ENCODE assay signal across 13 cellular contexts in genomic region chr13:36674337-36675212, GRCh38. TPM values are rescaled to one million over a fixed set of nuclear protein-coding genes. Genes with fewer than 3 reads are reported as not detected.
DNase-seq lines count a peak whose midpoint lies in the region; ATAC-seq and TF ChIP-seq lines count a peak whose summit lies in the region.
"Had no signal": no experiment of that assay in that cellular context is flagged by ENCODE, and none has a peak within 500 bp of the region (broad histone marks: within the 10 kb centered on the region; RNA-seq: fewer than 3 reads in every experiment).

No MANE protein-coding gene starts in this region.

- H3K56ac ChIP-seq in mesendoderm (ENCODE audit: low read length) = peak overlapping the region; percentile 10

- no peak overlapping the region for H2AK5ac ChIP-seq in mesendoderm (ENCODE audit: low read length)

- peak; percentile 9 to 19 for DNase-seq in SHP77 (lab: John Stamatoyannopoulos, UW)
- DNase-seq in SHP77 treated with DMSO at 0.1 percent for 48 hours (lab: John Stamatoyannopoulos, UW) = no peak
- DNase-seq in endodermal cell = peak; percentile 63
- peak; percentile 17 for DNase-seq in mesendoderm
- DNase-seq in type B pancreatic cell (ENCODE audit: extremely low spot score, unreplicated experiment) = no peak
- no peak for DNase-seq in glomerular visceral epithelial cell (ENCODE audit: extremely low spot score)
- DNase-seq in DMS153 (lab: John Stamatoyannopoulos, UW) = no peak
- DNase-seq: HCEC 1CT; stimulated activated CD4-positive, alpha-beta T cell treated with anti-CD3 and anti-CD28 coated beads, Interleukin-4, amount 100 ng/mL, for 1 hour; tibial artery had no signal

- TF ChIP-seq CTCF in endodermal cell (conservative IDR thresholded peaks at IDR 0.05) (no peak), type B pancreatic cell (conservative IDR thresholded peaks at IDR 0.05) (no peak)

- peak overlapping the region; percentile 60 for H3K4me2 ChIP-seq in mesendoderm (ENCODE audit: low read length)

- peaks cover 71% of the 10 kb centered on the region for H3K27me3 Mint-ChIP-seq in endodermal cell (ENCODE audit: insufficient read depth)
- peaks cover 82% of the 10 kb centered on the region for H3K27me3 Mint-ChIP-seq in type B pancreatic cell

- H3K79me2 ChIP-seq in mesendoderm (ENCODE audit: control insufficient read depth, insufficient read depth, low read length) = no peaks in the 10 kb centered on the region

- H3K4me1 ChIP-seq in endodermal cell (ENCODE audit: control insufficient read depth, insufficient read depth, low read length) (no peaks in the 10 kb centered on the region), mesendoderm (ENCODE audit: control insufficient read depth, low read depth, low read length) (peaks cover 2% of the 10 kb centered on the region)

- H3K4ac ChIP-seq in mesendoderm (ENCODE audit: low read depth, low read length) = no peak overlapping the region

- H3K9me3 ChIP-seq in endodermal cell (ENCODE audit: control insufficient read depth, low read length) = no peaks in the 10 kb centered on the region
- H3K9me3 ChIP-seq: tibial artery had no signal

- no peak overlapping the region for H4K5ac ChIP-seq in mesendoderm (ENCODE audit: low read length)

- peak overlapping the region; percentile 81 for H3K4me3 ChIP-seq in endodermal cell (ENCODE audit: low read length)
- H3K4me3 ChIP-seq in mesendoderm (ENCODE audit: low read length) = no peak overlapping the region

- H3K36me3 ChIP-seq in endodermal cell (ENCODE audit: control insufficient read depth, insufficient read depth, low read length) (no peaks in the 10 kb centered on the region), mesendoderm (ENCODE audit: control insufficient read depth, insufficient read depth, low read length) (no peaks in the 10 kb centered on the region)
- H3K36me3 ChIP-seq: tibial artery had no signal

- peaks cover 8% of the 10 kb centered on the region for H3K4me1 Mint-ChIP-seq in endodermal cell
- peaks cover 9% of the 10 kb centered on the region for H3K4me1 Mint-ChIP-seq in type B pancreatic cell (ENCODE audit: unreplicated experiment)
- H3K4me1 Mint-ChIP-seq: central memory CD8-positive, alpha-beta T cell had no signal

- ATAC-seq in GM21717 (IDR thresholded peaks at IDR 0.05; ENCODE audit: unreplicated experiment) = no peak

- no peak overlapping the region for H2BK15ac ChIP-seq in mesendoderm (replicated peaks; ENCODE audit: low read depth)

- H3K27ac Mint-ChIP-seq in endodermal cell (no peak overlapping the region), type B pancreatic cell (no peak overlapping the region)

- H3K18ac ChIP-seq in mesendoderm (ENCODE audit: low read length) = no peak overlapping the region

- H4K8ac ChIP-seq in mesendoderm (ENCODE audit: low read depth, low read length) = no peak overlapping the region

- H3K36me3 Mint-ChIP-seq in endodermal cell (ENCODE audit: low read depth) (no peaks in the 10 kb centered on the region), type B pancreatic cell (no peaks in the 10 kb centered on the region)

- WGBS in endodermal cell (ENCODE audit: insufficient coverage in 1 of 2, insufficient read length in 1 of 2), 2 experiments = 15 to 18% methylated on average over 17 to 33 of the region's 33 CpGs
- no CpG with 5 or more reads among the region's 33 CpGs for WGBS in mesendoderm (ENCODE audit: extremely low coverage, insufficient coverage, low lambda C conversion rate)

- H3K27me3 ChIP-seq in endodermal cell (ENCODE audit: control insufficient read depth, insufficient read depth, low read length, poor library complexity, severe bottlenecking) (peaks cover 66% of the 10 kb centered on the region), mesendoderm (ENCODE audit: insufficient read depth, low read length, poor library complexity) (peaks cover 18% of the 10 kb centered on the region)

- H3K27ac ChIP-seq in endodermal cell (ENCODE audit: low read depth, low read length) (no peak overlapping the region), mesendoderm (ENCODE audit: low read depth, low read length) (no peak overlapping the region)
- H3K27ac ChIP-seq: tibial artery had no signal

- no peaks in the 10 kb centered on the region for H3K79me1 ChIP-seq in mesendoderm (ENCODE audit: low read length)

- no peak overlapping the region for H2BK5ac ChIP-seq in mesendoderm (ENCODE audit: low read length)

- H3K4me3 Mint-ChIP-seq in endodermal cell (peak overlapping the region; percentile 66), type B pancreatic cell (peak overlapping the region; percentile 88)
- H3K4me3 Mint-ChIP-seq: central memory CD8-positive, alpha-beta T cell had no signal

- H3K9me3 Mint-ChIP-seq in endodermal cell (no peaks in the 10 kb centered on the region), type B pancreatic cell (no peaks in the 10 kb centered on the region)
- H3K9me3 Mint-ChIP-seq: central memory CD8-positive, alpha-beta T cell had no signal

- no peak overlapping the region for H2BK120ac ChIP-seq in mesendoderm (ENCODE audit: low read depth, low read length)

- H3K9ac ChIP-seq in endodermal cell (ENCODE audit: extremely low read depth, low read length, poor library complexity, severe bottlenecking) (no peak overlapping the region), mesendoderm (ENCODE audit: low read length) (peak overlapping the region; percentile 56)

- H3K23ac ChIP-seq in mesendoderm (ENCODE audit: low read length) = no peak overlapping the region

RNA-seq across cellular contexts. Expression of gene SERTM1, which starts 0.8 kb away (rescaled TPM):
- under 1 TPM in 1 of 2 donors, not detected in 1; 0.13 TPM for total RNA-seq in endodermal cell
- polyA plus RNA-seq in endodermal cell (2013, experiment 1 of 2) = 1.4 TPM
- 1.7 TPM for polyA plus RNA-seq in endodermal cell (2013, experiment 2 of 2)
- polyA plus RNA-seq in mesendoderm (2013, experiment 1 of 2) = 0.80 TPM
- 0.77 TPM for polyA plus RNA-seq in mesendoderm (2013, experiment 2 of 2)
- total RNA-seq in type B pancreatic cell (ENCODE audit: low replicate concordance) = 0.62 and 6.5 TPM in 2 replicates
- total RNA-seq: M059J had no signal

Comparison
In these comparisons a context has a peak if more than half of its experiments do, and no peak if none do; other contexts are left out.
1. DNase-seq: peak in SHP77 (2 of 2), endodermal cell (single experiment) and mesendoderm (single experiment); none in SHP77 treated with DMSO at 0.1 percent for 48 hours (single experiment), type B pancreatic cell (single experiment), glomerular visceral epithelial cell (single experiment) and DMS153 (single experiment).